In genomic region chr9:85414399-85414798, GRCh38 we compare ENCODE assay signal across 1 cellular context.
TF ChIP-seq lines count a peak whose summit lies in the region.

No MANE protein-coding gene starts in this region.

TF ChIP-seq in H1, 55 proteins besides CTCF, POLR2A, EP300 and RAD21:
- TF ChIP-seq, protein P1, sequence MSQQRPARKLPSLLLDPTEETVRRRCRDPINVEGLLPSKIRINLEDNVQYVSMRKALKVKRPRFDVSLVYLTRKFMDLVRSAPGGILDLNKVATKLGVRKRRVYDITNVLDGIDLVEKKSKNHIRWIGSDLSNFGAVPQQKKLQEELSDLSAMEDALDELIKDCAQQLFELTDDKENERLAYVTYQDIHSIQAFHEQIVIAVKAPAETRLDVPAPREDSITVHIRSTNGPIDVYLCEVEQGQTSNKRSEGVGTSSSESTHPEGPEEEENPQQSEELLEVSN (IDR thresholded peaks at IDR 0.05) = no peak
- TF ChIP-seq TAF1 (IDR thresholded peaks at IDR 0.05; ENCODE audit: low read depth, low read length) = no peak
- no peak for TF ChIP-seq TEAD4 (IDR thresholded peaks at IDR 0.05; ENCODE audit: low read depth, low read length)
- no peak for TF ChIP-seq CHD1 (IDR thresholded peaks at IDR 0.05; ENCODE audit: low read depth, low read length)
- TF ChIP-seq, protein P2, sequence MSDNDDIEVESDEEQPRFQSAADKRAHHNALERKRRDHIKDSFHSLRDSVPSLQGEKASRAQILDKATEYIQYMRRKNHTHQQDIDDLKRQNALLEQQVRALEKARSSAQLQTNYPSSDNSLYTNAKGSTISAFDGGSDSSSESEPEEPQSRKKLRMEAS (IDR thresholded peaks at IDR 0.05) = no peak
- no peak for TF ChIP-seq ASH2L (IDR thresholded peaks at IDR 0.05; ENCODE audit: low read length)
- TF ChIP-seq JUND (IDR thresholded peaks at IDR 0.05; ENCODE audit: low read length) = no peak
- TF ChIP-seq, protein P3, sequence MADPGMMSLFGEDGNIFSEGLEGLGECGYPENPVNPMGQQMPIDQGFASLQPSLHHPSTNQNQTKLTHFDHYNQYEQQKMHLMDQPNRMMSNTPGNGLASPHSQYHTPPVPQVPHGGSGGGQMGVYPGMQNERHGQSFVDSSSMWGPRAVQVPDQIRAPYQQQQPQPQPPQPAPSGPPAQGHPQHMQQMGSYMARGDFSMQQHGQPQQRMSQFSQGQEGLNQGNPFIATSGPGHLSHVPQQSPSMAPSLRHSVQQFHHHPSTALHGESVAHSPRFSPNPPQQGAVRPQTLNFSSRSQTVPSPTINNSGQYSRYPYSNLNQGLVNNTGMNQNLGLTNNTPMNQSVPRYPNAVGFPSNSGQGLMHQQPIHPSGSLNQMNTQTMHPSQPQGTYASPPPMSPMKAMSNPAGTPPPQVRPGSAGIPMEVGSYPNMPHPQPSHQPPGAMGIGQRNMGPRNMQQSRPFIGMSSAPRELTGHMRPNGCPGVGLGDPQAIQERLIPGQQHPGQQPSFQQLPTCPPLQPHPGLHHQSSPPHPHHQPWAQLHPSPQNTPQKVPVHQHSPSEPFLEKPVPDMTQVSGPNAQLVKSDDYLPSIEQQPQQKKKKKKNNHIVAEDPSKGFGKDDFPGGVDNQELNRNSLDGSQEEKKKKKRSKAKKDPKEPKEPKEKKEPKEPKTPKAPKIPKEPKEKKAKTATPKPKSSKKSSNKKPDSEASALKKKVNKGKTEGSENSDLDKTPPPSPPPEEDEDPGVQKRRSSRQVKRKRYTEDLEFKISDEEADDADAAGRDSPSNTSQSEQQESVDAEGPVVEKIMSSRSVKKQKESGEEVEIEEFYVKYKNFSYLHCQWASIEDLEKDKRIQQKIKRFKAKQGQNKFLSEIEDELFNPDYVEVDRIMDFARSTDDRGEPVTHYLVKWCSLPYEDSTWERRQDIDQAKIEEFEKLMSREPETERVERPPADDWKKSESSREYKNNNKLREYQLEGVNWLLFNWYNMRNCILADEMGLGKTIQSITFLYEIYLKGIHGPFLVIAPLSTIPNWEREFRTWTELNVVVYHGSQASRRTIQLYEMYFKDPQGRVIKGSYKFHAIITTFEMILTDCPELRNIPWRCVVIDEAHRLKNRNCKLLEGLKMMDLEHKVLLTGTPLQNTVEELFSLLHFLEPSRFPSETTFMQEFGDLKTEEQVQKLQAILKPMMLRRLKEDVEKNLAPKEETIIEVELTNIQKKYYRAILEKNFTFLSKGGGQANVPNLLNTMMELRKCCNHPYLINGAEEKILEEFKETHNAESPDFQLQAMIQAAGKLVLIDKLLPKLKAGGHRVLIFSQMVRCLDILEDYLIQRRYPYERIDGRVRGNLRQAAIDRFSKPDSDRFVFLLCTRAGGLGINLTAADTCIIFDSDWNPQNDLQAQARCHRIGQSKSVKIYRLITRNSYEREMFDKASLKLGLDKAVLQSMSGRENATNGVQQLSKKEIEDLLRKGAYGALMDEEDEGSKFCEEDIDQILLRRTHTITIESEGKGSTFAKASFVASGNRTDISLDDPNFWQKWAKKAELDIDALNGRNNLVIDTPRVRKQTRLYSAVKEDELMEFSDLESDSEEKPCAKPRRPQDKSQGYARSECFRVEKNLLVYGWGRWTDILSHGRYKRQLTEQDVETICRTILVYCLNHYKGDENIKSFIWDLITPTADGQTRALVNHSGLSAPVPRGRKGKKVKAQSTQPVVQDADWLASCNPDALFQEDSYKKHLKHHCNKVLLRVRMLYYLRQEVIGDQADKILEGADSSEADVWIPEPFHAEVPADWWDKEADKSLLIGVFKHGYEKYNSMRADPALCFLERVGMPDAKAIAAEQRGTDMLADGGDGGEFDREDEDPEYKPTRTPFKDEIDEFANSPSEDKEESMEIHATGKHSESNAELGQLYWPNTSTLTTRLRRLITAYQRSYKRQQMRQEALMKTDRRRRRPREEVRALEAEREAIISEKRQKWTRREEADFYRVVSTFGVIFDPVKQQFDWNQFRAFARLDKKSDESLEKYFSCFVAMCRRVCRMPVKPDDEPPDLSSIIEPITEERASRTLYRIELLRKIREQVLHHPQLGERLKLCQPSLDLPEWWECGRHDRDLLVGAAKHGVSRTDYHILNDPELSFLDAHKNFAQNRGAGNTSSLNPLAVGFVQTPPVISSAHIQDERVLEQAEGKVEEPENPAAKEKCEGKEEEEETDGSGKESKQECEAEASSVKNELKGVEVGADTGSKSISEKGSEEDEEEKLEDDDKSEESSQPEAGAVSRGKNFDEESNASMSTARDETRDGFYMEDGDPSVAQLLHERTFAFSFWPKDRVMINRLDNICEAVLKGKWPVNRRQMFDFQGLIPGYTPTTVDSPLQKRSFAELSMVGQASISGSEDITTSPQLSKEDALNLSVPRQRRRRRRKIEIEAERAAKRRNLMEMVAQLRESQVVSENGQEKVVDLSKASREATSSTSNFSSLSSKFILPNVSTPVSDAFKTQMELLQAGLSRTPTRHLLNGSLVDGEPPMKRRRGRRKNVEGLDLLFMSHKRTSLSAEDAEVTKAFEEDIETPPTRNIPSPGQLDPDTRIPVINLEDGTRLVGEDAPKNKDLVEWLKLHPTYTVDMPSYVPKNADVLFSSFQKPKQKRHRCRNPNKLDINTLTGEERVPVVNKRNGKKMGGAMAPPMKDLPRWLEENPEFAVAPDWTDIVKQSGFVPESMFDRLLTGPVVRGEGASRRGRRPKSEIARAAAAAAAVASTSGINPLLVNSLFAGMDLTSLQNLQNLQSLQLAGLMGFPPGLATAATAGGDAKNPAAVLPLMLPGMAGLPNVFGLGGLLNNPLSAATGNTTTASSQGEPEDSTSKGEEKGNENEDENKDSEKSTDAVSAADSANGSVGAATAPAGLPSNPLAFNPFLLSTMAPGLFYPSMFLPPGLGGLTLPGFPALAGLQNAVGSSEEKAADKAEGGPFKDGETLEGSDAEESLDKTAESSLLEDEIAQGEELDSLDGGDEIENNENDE (IDR thresholded peaks at IDR 0.05; ENCODE audit: insufficient replicate concordance, low read length) = no peak
- no peak for TF ChIP-seq TAF7 (optimal IDR thresholded peaks at IDR 0.05; ENCODE audit: borderline replicate concordance, low read depth, low read length)
- TF ChIP-seq KDM4A (IDR thresholded peaks at IDR 0.05; ENCODE audit: low read depth, low read length, severe bottlenecking) = no peak
TF ChIP-seq in H1: peak in this region for 0.
